11 cellular contexts compared by ENCODE assay signal in the genomic region with DNA sequence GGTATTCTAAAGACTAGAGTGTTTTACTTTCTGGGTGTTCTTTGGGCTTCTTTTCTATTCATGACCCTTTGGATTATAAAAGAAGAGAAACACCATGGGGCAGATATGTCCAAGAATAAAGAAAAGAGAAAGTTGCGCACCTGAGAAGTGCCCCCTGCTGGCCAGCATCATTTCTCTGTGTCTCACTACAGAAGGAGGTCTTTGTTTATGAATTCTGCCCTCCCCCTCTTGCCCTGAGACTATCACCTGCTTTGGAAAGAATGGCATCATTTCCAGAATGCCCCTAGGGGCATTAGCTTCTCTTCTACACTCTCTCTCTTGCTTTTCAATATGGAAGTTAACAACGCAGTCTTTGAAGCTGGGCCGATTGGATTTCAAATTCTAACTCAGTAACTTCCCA. TPM values are rescaled to one million over a fixed set of nuclear protein-coding genes. Genes with fewer than 3 reads are reported as not detected.
DNase-seq lines count a peak whose midpoint lies in the region; ATAC-seq, FAIRE-seq and TF ChIP-seq lines count a peak whose summit lies in the region.
"Had no signal": no experiment of that assay in that cellular context is flagged by ENCODE, and none has a peak within 500 bp of the region (broad histone marks: within the 10 kb centered on the region; RNA-seq: fewer than 3 reads in every experiment).

No MANE protein-coding gene starts in this region.

- H3K36me3 ChIP-seq in BE2C = no peaks in the 10 kb centered on the region
- H3K36me3 ChIP-seq: pancreas had no signal

- POLR2A ChIA-PET in activated CD4-positive, alpha-beta T cell treated with anti-CD3 and anti-CD28 coated beads, Interleukin-2, amount 10 ng/mL, durations not matched to agents 7 days and 5 days (lab: Charles Lee) = no interaction called here

- DNase-seq in BE2C = no peak
- no peak for DNase-seq in GM19239 (ENCODE audit: insufficient read length, low spot score)
- peak; percentile 56 for DNase-seq in activated CD4-positive, alpha-beta T cell treated with anti-CD3 and anti-CD28 coated beads, Interleukin-2, amount 10 ng/mL, durations not matched to agents 7 days and 5 days
- DNase-seq in foreskin melanocyte = peak; percentile 78
- DNase-seq in stimulated activated effector memory CD8-positive, alpha-beta T cell treated with anti-CD3 and anti-CD28 coated beads, Interleukin-12 subunit alpha, Interleukin-12 subunit beta, amount 100 ng/mL, for 72 hours (ENCODE audit: low spot score in 2 of 2) = no peak
- no peak for DNase-seq in SW 1271 (lab: John Stamatoyannopoulos, UW)
- no peak for DNase-seq in HPDE6-E6E7 (ENCODE audit: extremely low spot score)
- DNase-seq: amniotic stem cell, pancreas, SIG-M5 had no signal

- H3K36me3 Mint-ChIP-seq in activated CD4-positive, alpha-beta T cell treated with anti-CD3 and anti-CD28 coated beads, Interleukin-2, amount 10 ng/mL, durations not matched to agents 7 days and 5 days (ENCODE audit: low read depth) = peaks cover 2% of the 10 kb centered on the region
- no peaks in the 10 kb centered on the region for H3K36me3 Mint-ChIP-seq in stimulated activated effector memory CD8-positive, alpha-beta T cell treated with anti-CD3 and anti-CD28 coated beads, Interleukin-12 subunit alpha, Interleukin-12 subunit beta, amount 100 ng/mL, for 72 hours

- H3K9me3 ChIP-seq in BE2C = no peaks in the 10 kb centered on the region
- H3K9me3 ChIP-seq: pancreas had no signal

- no peak overlapping the region for H3K27ac Mint-ChIP-seq in activated CD4-positive, alpha-beta T cell treated with anti-CD3 and anti-CD28 coated beads, Interleukin-2, amount 10 ng/mL, durations not matched to agents 7 days and 5 days
- H3K27ac Mint-ChIP-seq in stimulated activated effector memory CD8-positive, alpha-beta T cell treated with anti-CD3 and anti-CD28 coated beads, Interleukin-12 subunit alpha, Interleukin-12 subunit beta, amount 100 ng/mL, for 72 hours = no peak overlapping the region

- CTCF ChIA-PET in activated CD4-positive, alpha-beta T cell treated with anti-CD3 and anti-CD28 coated beads, Interleukin-2, amount 10 ng/mL, durations not matched to agents 7 days and 5 days (lab: Charles Lee) = no interaction called here

- H3K27me3 ChIP-seq in BE2C = no peaks in the 10 kb centered on the region
- H3K27me3 ChIP-seq: pancreas had no signal

- no peaks in the 10 kb centered on the region for H3K9me3 Mint-ChIP-seq in activated CD4-positive, alpha-beta T cell treated with anti-CD3 and anti-CD28 coated beads, Interleukin-2, amount 10 ng/mL, durations not matched to agents 7 days and 5 days
- H3K9me3 Mint-ChIP-seq in stimulated activated effector memory CD8-positive, alpha-beta T cell treated with anti-CD3 and anti-CD28 coated beads, Interleukin-12 subunit alpha, Interleukin-12 subunit beta, amount 100 ng/mL, for 72 hours = no peaks in the 10 kb centered on the region

- H3K4me3 Mint-ChIP-seq in activated CD4-positive, alpha-beta T cell treated with anti-CD3 and anti-CD28 coated beads, Interleukin-2, amount 10 ng/mL, durations not matched to agents 7 days and 5 days = no peak overlapping the region
- H3K4me3 Mint-ChIP-seq in stimulated activated effector memory CD8-positive, alpha-beta T cell treated with anti-CD3 and anti-CD28 coated beads, Interleukin-12 subunit alpha, Interleukin-12 subunit beta, amount 100 ng/mL, for 72 hours = no peak overlapping the region

- peak; percentile 60 for FAIRE-seq in GM19239 (lab: Jason Lieb, UNC)
- FAIRE-seq: pancreas had no signal

- ATAC-seq in stimulated activated effector memory CD8-positive, alpha-beta T cell treated with anti-CD3 and anti-CD28 coated beads, Interleukin-12 subunit alpha, Interleukin-12 subunit beta, amount 100 ng/mL, for 72 hours = no peak
- ATAC-seq in GM21528 (IDR thresholded peaks at IDR 0.05; ENCODE audit: low FRiP score, unreplicated experiment) = no peak
- ATAC-seq: pancreas had no signal

- H3K4me1 ChIP-seq in BE2C = no peaks in the 10 kb centered on the region
- H3K4me1 ChIP-seq: pancreas had no signal

- no peak overlapping the region for H3K4me3 ChIP-seq in BE2C (ENCODE audit: low read depth, low read length)
- H3K4me3 ChIP-seq: pancreas had no signal

- H3K27me3 Mint-ChIP-seq in activated CD4-positive, alpha-beta T cell treated with anti-CD3 and anti-CD28 coated beads, Interleukin-2, amount 10 ng/mL, durations not matched to agents 7 days and 5 days = peaks cover 20% of the 10 kb centered on the region

- TF ChIP-seq CTCF in BE2C (IDR thresholded peaks at IDR 0.05; ENCODE audit: low read depth, low read length) = peak; percentile 9; the same call in 1 of the 2 replicates

- peaks cover 8% of the 10 kb centered on the region for H3K4me1 Mint-ChIP-seq in activated CD4-positive, alpha-beta T cell treated with anti-CD3 and anti-CD28 coated beads, Interleukin-2, amount 10 ng/mL, durations not matched to agents 7 days and 5 days
- H3K4me1 Mint-ChIP-seq in stimulated activated effector memory CD8-positive, alpha-beta T cell treated with anti-CD3 and anti-CD28 coated beads, Interleukin-12 subunit alpha, Interleukin-12 subunit beta, amount 100 ng/mL, for 72 hours = no peaks in the 10 kb centered on the region

RNA-seq across cellular contexts. Expression of gene CDH13, which starts 45.0 kb away (rescaled TPM):
- 0.40 TPM for polyA plus RNA-seq in BE2C (2012; ENCODE audit: insufficient read depth, insufficient read length, low read depth)
- total RNA-seq in activated CD4-positive, alpha-beta T cell treated with anti-CD3 and anti-CD28 coated beads, Interleukin-2, amount 10 ng/mL, durations not matched to agents 7 days and 5 days = not detected

Comparison
In these comparisons a context has a peak if more than half of its experiments do, and no peak if none do; other contexts are left out.
1. DNase-seq: peak in activated CD4-positive, alpha-beta T cell treated with anti-CD3 and anti-CD28 coated beads, Interleukin-2, amount 10 ng/mL, durations not matched to agents 7 days and 5 days (single experiment) and foreskin melanocyte (single experiment); none in BE2C (single experiment), GM19239 (single experiment), stimulated activated effector memory CD8-positive, alpha-beta T cell treated with anti-CD3 and anti-CD28 coated beads, Interleukin-12 subunit alpha, Interleukin-12 subunit beta, amount 100 ng/mL, for 72 hours (0 of 2), SW 1271 (0 of 2) and HPDE6-E6E7 (single experiment).